Comparison of ENCODE assay signal across 19 cellular contexts in genomic region chr4:106607566-106607965, GRCh38.
DNase-seq lines count a peak whose midpoint lies in the region; ATAC-seq and TF ChIP-seq lines count a peak whose summit lies in the region.
"Had no signal": no experiment of that assay in that cellular context is flagged by ENCODE, and none has a peak within 500 bp of the region (broad histone marks: within the 10 kb centered on the region; RNA-seq: fewer than 3 reads in every experiment).

No MANE protein-coding gene starts in this region.

- no peak overlapping the region for H2AFZ ChIP-seq in SK-N-SH (ENCODE audit: low read depth)

- H3K9ac ChIP-seq in SK-N-SH = no peak overlapping the region
- no peak overlapping the region for H3K9ac ChIP-seq in adipocyte (ENCODE audit: low read length)
- H3K9ac ChIP-seq: BLaER1 had no signal

- H3K4me2 ChIP-seq in SK-N-SH = no peak overlapping the region
- H3K4me2 ChIP-seq: A549, BLaER1 had no signal

- H3K27ac Mint-ChIP-seq in activated T-helper 2 cell treated with anti-CD3 and anti-CD28 coated beads, Interferon-gamma antibody, Interleukin-2, Interleukin-4, amounts not matched to agents 10 μg/mL and 5 μg/mL and 100 μg/mL, durations not matched to agents 14 hours and 24 hours and 36 hours = no peak overlapping the region
- H3K27ac Mint-ChIP-seq: CD14-positive monocyte; CD4-positive, alpha-beta memory T cell; CD4-positive, CD25-positive, alpha-beta regulatory T cell; CD8-positive, alpha-beta memory T cell had no signal

- H3K36me3 ChIP-seq in SK-N-SH (replicated peaks in 1 of 2; ENCODE audit: control insufficient read depth in 1 of 2, insufficient read depth in 2 of 2, low read length in 1 of 2) (no peaks in the 10 kb centered on the region), adipocyte (ENCODE audit: control insufficient read depth, insufficient read depth, low read length, severe bottlenecking) (no peaks in the 10 kb centered on the region)
- H3K36me3 ChIP-seq: BE2C, BLaER1 had no signal

- no peaks in the 10 kb centered on the region; a peak in 3 of 4 replicates for H3K4me1 ChIP-seq in SK-N-SH (ENCODE audit: control insufficient read depth in 1 of 2, insufficient read depth in 2 of 2, low read depth in 1 of 2, low read length in 1 of 2)
- H3K4me1 ChIP-seq in adipocyte (ENCODE audit: control insufficient read depth, insufficient read depth, low read length) = no peaks in the 10 kb centered on the region
- H3K4me1 ChIP-seq: A549, BE2C, BLaER1 had no signal

- H3F3A ChIP-seq in SK-N-SH (replicated peaks; ENCODE audit: insufficient read depth) = no peaks in the 10 kb centered on the region

- H3K4me1 Mint-ChIP-seq in activated T-helper 2 cell treated with anti-CD3 and anti-CD28 coated beads, Interferon-gamma antibody, Interleukin-2, Interleukin-4, amounts not matched to agents 10 μg/mL and 5 μg/mL and 100 μg/mL, durations not matched to agents 14 hours and 24 hours and 36 hours (ENCODE audit: low read depth) = no peaks in the 10 kb centered on the region
- H3K4me1 Mint-ChIP-seq: CD14-positive monocyte; CD4-positive, alpha-beta memory T cell; CD4-positive, CD25-positive, alpha-beta regulatory T cell; CD8-positive, alpha-beta memory T cell had no signal

- H3K36me3 Mint-ChIP-seq in activated T-helper 2 cell treated with anti-CD3 and anti-CD28 coated beads, Interferon-gamma antibody, Interleukin-2, Interleukin-4, amounts not matched to agents 10 μg/mL and 5 μg/mL and 100 μg/mL, durations not matched to agents 14 hours and 24 hours and 36 hours (ENCODE audit: low read depth) = no peaks in the 10 kb centered on the region
- H3K36me3 Mint-ChIP-seq: CD14-positive monocyte; CD4-positive, alpha-beta memory T cell; CD4-positive, CD25-positive, alpha-beta regulatory T cell; CD8-positive, alpha-beta memory T cell had no signal

- DNase-seq in SK-N-SH (peak; percentile 14), LHCN-M2 (ENCODE audit: low read depth) (peak; percentile 7), adipocyte (ENCODE audit: low read depth) (peak; percentile 54)
- no peak for DNase-seq in activated CD8-positive, alpha-beta memory T cell treated with anti-CD3 and anti-CD28 coated beads, Interleukin-2, amount 50 U/mL, for 48 hours
- no peak for DNase-seq in activated T-helper 2 cell treated with anti-CD3 and anti-CD28 coated beads, Interferon-gamma antibody, Interleukin-2, Interleukin-4, amounts not matched to agents 10 μg/mL and 5 μg/mL and 100 μg/mL, durations not matched to agents 14 hours and 24 hours and 36 hours (ENCODE audit: low spot score)
- DNase-seq: ACHN; BE2C; C1 segment of cervical spinal cord; CD4-positive, alpha-beta memory T cell; CD4-positive, CD25-positive, alpha-beta regulatory T cell; CD8-positive, alpha-beta memory T cell; COR-L47; DMS79 treated with DMSO at 0.1 percent for 48 hours; GF-D8 had no signal

- intact Hi-C loops in activated T-helper 2 cell treated with anti-CD3 and anti-CD28 coated beads, Interferon-gamma antibody, Interleukin-2, Interleukin-4, amounts not matched to agents 10 μg/mL and 5 μg/mL and 100 μg/mL, durations not matched to agents 14 hours and 24 hours and 36 hours (cut with micrococcal nuclease) = no loop called here

- no peak for ATAC-seq in SK-N-SH treated with all-trans-retinoic acid at 6 μM for 48 hours
- ATAC-seq: A549 had no signal

- H3K9me3 Mint-ChIP-seq in activated T-helper 2 cell treated with anti-CD3 and anti-CD28 coated beads, Interferon-gamma antibody, Interleukin-2, Interleukin-4, amounts not matched to agents 10 μg/mL and 5 μg/mL and 100 μg/mL, durations not matched to agents 14 hours and 24 hours and 36 hours = peaks cover 4% of the 10 kb centered on the region

- H3K27ac ChIP-seq in SK-N-SH (ENCODE audit: low read depth in 2 of 2, low read length in 1 of 2) = peak overlapping the region in 1 of 2 experiments; percentile 56; a peak in 1 of 4 replicates
- H3K27ac ChIP-seq: 22Rv1, A549, BLaER1 had no signal

- CTCF ChIA-PET in SK-N-SH (lab: Yijun Ruan, JAX) = no interaction called here

- TF ChIP-seq EP300 in SK-N-SH (IDR thresholded peaks at IDR 0.05; ENCODE audit: borderline replicate concordance in 1 of 2, low read depth in 1 of 2, low read length in 1 of 2) = no peak

- no peak for TF ChIP-seq CTCF in SK-N-SH (IDR thresholded peaks at IDR 0.05)

- no peaks in the 10 kb centered on the region for H3K27me3 Mint-ChIP-seq in activated T-helper 2 cell treated with anti-CD3 and anti-CD28 coated beads, Interferon-gamma antibody, Interleukin-2, Interleukin-4, amounts not matched to agents 10 μg/mL and 5 μg/mL and 100 μg/mL, durations not matched to agents 14 hours and 24 hours and 36 hours (ENCODE audit: low read depth)
- H3K27me3 Mint-ChIP-seq: CD4-positive, alpha-beta memory T cell; CD4-positive, CD25-positive, alpha-beta regulatory T cell; CD8-positive, alpha-beta memory T cell had no signal

- H3K9me3 ChIP-seq in SK-N-SH (no peaks in the 10 kb centered on the region), adipocyte (ENCODE audit: control insufficient read depth, low read length) (no peaks in the 10 kb centered on the region)
- H3K9me3 ChIP-seq: A549, BE2C had no signal

- no peaks in the 10 kb centered on the region for H3K9me2 ChIP-seq in SK-N-SH

- POLR2A ChIA-PET in SK-N-SH (lab: Yijun Ruan, JAX) = no interaction called here

- no peak overlapping the region for H3K4me3 ChIP-seq in SK-N-SH (ENCODE audit: low read depth in 2 of 2, low read length in 1 of 2)
- H3K4me3 ChIP-seq in adipocyte (ENCODE audit: low read length) = no peak overlapping the region
- H3K4me3 ChIP-seq: A549, BLaER1 had no signal

- no peak for TF ChIP-seq RAD21 in SK-N-SH (IDR thresholded peaks at IDR 0.05; ENCODE audit: low read length)

- no peaks in the 10 kb centered on the region for H4K20me1 ChIP-seq in SK-N-SH (ENCODE audit: insufficient read depth)
- H4K20me1 ChIP-seq: BLaER1 had no signal

- H3K79me2 ChIP-seq in SK-N-SH (ENCODE audit: insufficient read depth) = no peaks in the 10 kb centered on the region

- H3K4me3 Mint-ChIP-seq in activated T-helper 2 cell treated with anti-CD3 and anti-CD28 coated beads, Interferon-gamma antibody, Interleukin-2, Interleukin-4, amounts not matched to agents 10 μg/mL and 5 μg/mL and 100 μg/mL, durations not matched to agents 14 hours and 24 hours and 36 hours (ENCODE audit: low read depth) = no peak overlapping the region
- H3K4me3 Mint-ChIP-seq: CD14-positive monocyte; CD4-positive, alpha-beta memory T cell; CD4-positive, CD25-positive, alpha-beta regulatory T cell; CD8-positive, alpha-beta memory T cell had no signal

- H3K27me3 ChIP-seq in SK-N-SH (ENCODE audit: insufficient read depth) = no peaks in the 10 kb centered on the region
- H3K27me3 ChIP-seq in adipocyte (replicated peaks; ENCODE audit: control insufficient read depth, insufficient read depth, low read length) = no peaks in the 10 kb centered on the region
- H3K27me3 ChIP-seq: BE2C, BLaER1 had no signal

- 11% methylated on average over 1 of the region's 1 CpG for WGBS in SK-N-SH (ENCODE audit: low lambda C conversion rate)

TF ChIP-seq in SK-N-SH, 30 proteins besides CTCF, POLR2A, EP300 and RAD21:
- TF ChIP-seq YY1 (IDR thresholded peaks at IDR 0.05; ENCODE audit: low read depth) = no peak

TF ChIP-seq in SK-N-SH treated with all-trans-retinoic acid at 6 μM for 48 hours, 23 proteins besides CTCF, POLR2A, EP300 and RAD21 (continues in another document):
- TF ChIP-seq ESRRG (CRISPR knock-in tag; IDR thresholded peaks at IDR 0.05) (no peak), PATZ1 (CRISPR knock-in tag; IDR thresholded peaks at IDR 0.05; ENCODE audit: borderline replicate concordance) (no peak), SNAI2 (CRISPR knock-in tag; IDR thresholded peaks at IDR 0.05) (no peak), ZNF565 (CRISPR knock-in tag; conservative IDR thresholded peaks at IDR 0.05; ENCODE audit: low read depth) (no peak), ZC3H10 (CRISPR knock-in tag; IDR thresholded peaks at IDR 0.05) (no peak), ARNTL (CRISPR knock-in tag; IDR thresholded peaks at IDR 0.05; ENCODE audit: borderline replicate concordance, low read depth) (no peak), CSDC2 (CRISPR knock-in tag; IDR thresholded peaks at IDR 0.05) (no peak), OSR1 (CRISPR knock-in tag; IDR thresholded peaks at IDR 0.05) (no peak), RARB (CRISPR knock-in tag; IDR thresholded peaks at IDR 0.05) (no peak), CSRNP3 (CRISPR knock-in tag; IDR thresholded peaks at IDR 0.05) (no peak), PPARA (CRISPR knock-in tag; IDR thresholded peaks at IDR 0.05; ENCODE audit: borderline replicate concordance) (no peak), ZFP30 (CRISPR knock-in tag; IDR thresholded peaks at IDR 0.05) (no peak), ZFP3 (CRISPR knock-in tag; IDR thresholded peaks at IDR 0.05) (no peak), GLIS3 (CRISPR knock-in tag; IDR thresholded peaks at IDR 0.05) (no peak)

Comparison
In these comparisons a context has a peak if more than half of its experiments do, and no peak if none do; other contexts are left out.
1. DNase-seq: peak in SK-N-SH (single experiment), LHCN-M2 (single experiment) and adipocyte (single experiment); none in activated CD8-positive, alpha-beta memory T cell treated with anti-CD3 and anti-CD28 coated beads, Interleukin-2, amount 50 U/mL, for 48 hours (single experiment) and activated T-helper 2 cell treated with anti-CD3 and anti-CD28 coated beads, Interferon-gamma antibody, Interleukin-2, Interleukin-4, amounts not matched to agents 10 μg/mL and 5 μg/mL and 100 μg/mL, durations not matched to agents 14 hours and 24 hours and 36 hours (single experiment).